11 cellular contexts compared by ENCODE assay signal in the genomic region with DNA sequence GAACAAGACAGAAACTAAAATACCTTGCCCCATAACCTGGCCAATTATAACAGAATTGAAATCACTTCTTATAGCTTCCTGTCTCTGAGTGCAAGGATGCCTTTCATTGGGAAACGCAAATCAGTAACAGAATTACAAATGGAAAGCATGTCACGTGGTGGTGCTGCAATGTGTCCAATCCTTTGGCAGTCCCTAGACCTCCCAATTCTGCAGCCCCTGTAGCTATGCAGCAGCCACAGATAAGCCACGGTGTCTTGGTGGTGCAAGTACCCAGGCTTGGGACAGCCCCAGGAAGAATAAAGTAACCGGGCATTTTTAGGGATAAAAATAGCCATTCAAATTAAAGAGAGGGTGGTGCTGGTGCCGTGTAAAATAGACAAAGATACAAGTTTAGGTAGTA.
A peak's percentile ranks its signal among the peaks of the same experiment; 100 is the strongest.
DNase-seq lines count a peak whose midpoint lies in the region; ATAC-seq and TF ChIP-seq lines count a peak whose summit lies in the region.
"Had no signal": no experiment of that assay in that cellular context is flagged by ENCODE, and none has a peak within 500 bp of the region (broad histone marks: within the 10 kb centered on the region; RNA-seq: fewer than 3 reads in every experiment).

No MANE protein-coding gene starts in this region.

- H3K4me3 ChIP-seq in tibial artery = peak overlapping the region in 1 of 2 donors; percentile 22

- CTCF ChIA-PET in activated CD4-positive, alpha-beta memory T cell treated with anti-CD3 and anti-CD28 coated beads for 36 hours (lab: Charles Lee) = no interaction called here

- no peaks in the 10 kb centered on the region for H3K9me3 ChIP-seq in tibial artery

- no peaks in the 10 kb centered on the region for H3K27me3 Mint-ChIP-seq in activated CD4-positive, alpha-beta memory T cell treated with anti-CD3 and anti-CD28 coated beads for 36 hours

- POLR2A ChIA-PET in activated CD4-positive, alpha-beta memory T cell treated with anti-CD3 and anti-CD28 coated beads for 36 hours (lab: Charles Lee) = no interaction called here

- DNase-seq in RPMI7951 (ENCODE audit: low read depth) = peak; percentile 67
- DNase-seq in left cardiac atrium = no peak
- DNase-seq in tibial artery = no peak
- DNase-seq in hypothalamus (lab: John Stamatoyannopoulos, UW) = no peak
- DNase-seq in activated CD4-positive, alpha-beta memory T cell treated with anti-CD3 and anti-CD28 coated beads for 36 hours = no peak
- DNase-seq: activated T-cell treated with anti-CD3 and anti-CD28 coated beads, Interleukin-2, amount 50 U/mL, for 48 hours; cerebellar nuclear complex; NCI-H2081 treated with DMSO at 0.1 percent for 48 hours; RPMI8226 had no signal

- H3K36me3 ChIP-seq in tibial artery = no peaks in the 10 kb centered on the region

- H3K27ac ChIP-seq in tibial artery = peak overlapping the region; percentile 80 to 87

- H3K9me3 Mint-ChIP-seq in activated CD4-positive, alpha-beta memory T cell treated with anti-CD3 and anti-CD28 coated beads for 36 hours = peaks cover 4% of the 10 kb centered on the region

- intact Hi-C loops in left cardiac atrium (cut with DNase I) (loop anchor here in 1 of 2 donors (5.0 kb wide), 1 partner anchor 47 kb away; no protein-coding TSS in a partner anchor), tibial artery (cut with DNase I; ENCODE audit: low total_unique reads) (no loop called here)
- intact Hi-C loops in activated CD4-positive, alpha-beta memory T cell treated with anti-CD3 and anti-CD28 coated beads for 36 hours (cut with micrococcal nuclease) = no loop called here

- no peaks in the 10 kb centered on the region for H3K4me1 Mint-ChIP-seq in activated CD4-positive, alpha-beta memory T cell treated with anti-CD3 and anti-CD28 coated beads for 36 hours (ENCODE audit: low read depth)

- no peak overlapping the region for H3K27ac Mint-ChIP-seq in activated CD4-positive, alpha-beta memory T cell treated with anti-CD3 and anti-CD28 coated beads for 36 hours

- H3K27me3 ChIP-seq in tibial artery = no peaks in the 10 kb centered on the region

- no peak for TF ChIP-seq CTCF in tibial artery (IDR thresholded peaks at IDR 0.05)

- ATAC-seq in GM21529 (IDR thresholded peaks at IDR 0.05; ENCODE audit: unreplicated experiment) (peak; percentile 21), left cardiac atrium (peak; percentile 34 to 50), HG03342 (IDR thresholded peaks at IDR 0.05; ENCODE audit: unreplicated experiment) (no peak)

- peaks cover 0 to 42% (median 15%) of the 10 kb centered on the region in 4 donors for H3K4me1 ChIP-seq in tibial artery

- no peaks in the 10 kb centered on the region for H3K36me3 Mint-ChIP-seq in activated CD4-positive, alpha-beta memory T cell treated with anti-CD3 and anti-CD28 coated beads for 36 hours

- no peak overlapping the region for H3K4me3 Mint-ChIP-seq in activated CD4-positive, alpha-beta memory T cell treated with anti-CD3 and anti-CD28 coated beads for 36 hours
